In the genomic region with DNA sequence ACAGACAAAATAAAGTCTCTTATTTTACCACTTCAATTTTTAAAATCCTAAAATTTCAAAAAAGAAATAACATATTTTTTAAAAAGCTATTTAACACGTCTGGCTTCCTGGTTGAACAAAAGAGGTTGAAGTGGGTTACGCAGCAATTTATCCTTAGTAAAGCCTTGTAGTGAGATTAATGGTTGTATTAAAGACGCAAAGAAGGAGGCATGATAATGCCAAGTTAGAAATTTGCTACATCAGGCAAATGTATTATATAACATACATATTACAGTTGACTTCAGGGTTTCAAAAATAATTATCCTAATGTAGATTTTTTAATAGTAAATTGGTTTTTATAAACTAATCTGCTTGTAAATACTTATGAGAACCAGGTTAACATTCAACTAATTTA, we compare ENCODE assay signal across 10 cellular contexts. TPM values are rescaled to one million over a fixed set of nuclear protein-coding genes. Genes with fewer than 3 reads are reported as not detected.
A peak's percentile ranks its signal among the peaks of the same experiment; 100 is the strongest.
DNase-seq lines count a peak whose midpoint lies in the region; ATAC-seq and TF ChIP-seq lines count a peak whose summit lies in the region.
"Had no signal": no experiment of that assay in that cellular context is flagged by ENCODE, and none has a peak within 500 bp of the region (broad histone marks: within the 10 kb centered on the region; RNA-seq: fewer than 3 reads in every experiment).

No MANE protein-coding gene starts in this region.

- H3K36me3 ChIP-seq in SK-N-MC (ENCODE audit: insufficient read depth, low read length) (peaks cover 23% of the 10 kb centered on the region), cardiac muscle cell (no peaks in the 10 kb centered on the region), stomach smooth muscle (ENCODE audit: control insufficient read depth in 2 of 2, insufficient read depth in 2 of 2, low read length in 2 of 2) (no peaks in the 10 kb centered on the region)

- peaks cover 5% of the 10 kb centered on the region for H3K36me3 Mint-ChIP-seq in T-helper 2 cell treated with Interferon-gamma antibody and Interleukin-4, amounts not matched to agents 5 μg/mL and 100 μg/mL, for 36 hours (ENCODE audit: low read depth)

- no peaks in the 10 kb centered on the region for H3K27me3 ChIP-seq in cardiac muscle cell
- no peaks in the 10 kb centered on the region for H3K27me3 ChIP-seq in stomach smooth muscle (ENCODE audit: control insufficient read depth in 1 of 2, insufficient read depth in 2 of 2, low read length in 2 of 2)

- H3K4me3 ChIP-seq in SK-N-MC (peak overlapping the region; percentile 81), cardiac muscle cell (peak overlapping the region; percentile 32), stomach smooth muscle (ENCODE audit: low read length in 2 of 2) (peak overlapping the region; percentile 38 to 76)

- peaks cover 24% of the 10 kb centered on the region for H3K4me1 ChIP-seq in cardiac muscle cell (ENCODE audit: low read depth)
- no peaks in the 10 kb centered on the region for H3K4me1 ChIP-seq in stomach smooth muscle (ENCODE audit: control insufficient read depth, insufficient read depth, low read length)

- no peaks in the 10 kb centered on the region for H3K9me3 ChIP-seq in SK-N-MC (ENCODE audit: low read depth, low read length)
- H3K9me3 ChIP-seq in cardiac muscle cell (ENCODE audit: low read depth): no peaks in the 10 kb centered on the region
- H3K9me3 ChIP-seq in stomach smooth muscle (ENCODE audit: control insufficient read depth in 2 of 2, low read length in 2 of 2): no peaks in the 10 kb centered on the region
- H3K9me3 ChIP-seq: Caco-2 had no signal

- H3K9me3 Mint-ChIP-seq in T-helper 2 cell treated with Interferon-gamma antibody and Interleukin-4, amounts not matched to agents 5 μg/mL and 100 μg/mL, for 36 hours: no peaks in the 10 kb centered on the region

- H3K27me3 Mint-ChIP-seq in T-helper 2 cell treated with Interferon-gamma antibody and Interleukin-4, amounts not matched to agents 5 μg/mL and 100 μg/mL, for 36 hours (ENCODE audit: low read depth): no peaks in the 10 kb centered on the region
- H3K27me3 Mint-ChIP-seq: progenitor cell of endocrine pancreas had no signal

- TF ChIP-seq CTCF in cardiac muscle cell (IDR thresholded peaks at IDR 0.05; ENCODE audit: low read depth, low read length): no peak

- TF ChIP-seq POLR2A in GM18505 (IDR thresholded peaks at IDR 0.05; ENCODE audit: borderline replicate concordance, extremely low read depth, insufficient read depth, insufficient read length): no peak

- H3K4me1 Mint-ChIP-seq in T-helper 2 cell treated with Interferon-gamma antibody and Interleukin-4, amounts not matched to agents 5 μg/mL and 100 μg/mL, for 36 hours (ENCODE audit: low read depth): peaks cover 22% of the 10 kb centered on the region

- no peak for DNase-seq in T-helper 2 cell treated with Interferon-gamma antibody and Interleukin-4, amounts not matched to agents 5 μg/mL and 100 μg/mL, for 36 hours (ENCODE audit: low spot score)
- DNase-seq in T-helper 2 cell: no peak
- DNase-seq in SK-N-MC (ENCODE audit: low read depth, low spot score): no peak
- no peak for DNase-seq in cardiac muscle cell (ENCODE audit: low read depth in 1 of 2, low spot score in 1 of 2)
- no peak for DNase-seq in NK-92 treated with Interleukin-12 subunit alpha and Interleukin-12 subunit beta, amount 100 ng/mL, for 24 hours (lab: John Stamatoyannopoulos, UW)
- no peak for DNase-seq in NCI-H2081 treated with DMSO at 0.1 percent for 48 hours (lab: John Stamatoyannopoulos, UW)

- peak overlapping the region; percentile 49 for H3K27ac Mint-ChIP-seq in T-helper 2 cell treated with Interferon-gamma antibody and Interleukin-4, amounts not matched to agents 5 μg/mL and 100 μg/mL, for 36 hours

- H3K27ac ChIP-seq in SK-N-MC (peak overlapping the region; percentile 93), cardiac muscle cell (peak overlapping the region; percentile 89), stomach smooth muscle (ENCODE audit: low read length) (peak overlapping the region; percentile 37)

- H3K9ac ChIP-seq in SK-N-MC (ENCODE audit: insufficient read length) (peak overlapping the region; percentile 90), stomach smooth muscle (ENCODE audit: low read length in 2 of 2) (peak overlapping the region; percentile 81 to 90)

- ATAC-seq in GM18505 (IDR thresholded peaks at IDR 0.05; ENCODE audit: unreplicated experiment): no peak

- H3K4me3 Mint-ChIP-seq in T-helper 2 cell treated with Interferon-gamma antibody and Interleukin-4, amounts not matched to agents 5 μg/mL and 100 μg/mL, for 36 hours: peak overlapping the region; percentile 58

RNA-seq across cellular contexts. Expression of a gene that starts 35.3 kb away (rescaled TPM):
- total RNA-seq in cardiac muscle cell: 55.5 and 60.1 TPM in 2 replicates
- polyA plus RNA-seq in cardiac muscle cell: 38.9 and 50.2 TPM in 2 replicates

Comparison
In these comparisons a context has a peak if more than half of its experiments do, and no peak if none do; other contexts are left out.
1. H3K27ac ChIP-seq: peak in every context shown above with its lines; median percentile 93 in SK-N-MC; 89 in cardiac muscle cell; 37 in stomach smooth muscle.